ENCODE assay signal across 12 cellular contexts in genomic region chr17:73271078-73271477, GRCh38. TPM values are rescaled to one million over a fixed set of nuclear protein-coding genes. Genes with fewer than 3 reads are reported as not detected.
DNase-seq lines count a peak whose midpoint lies in the region; ATAC-seq and TF ChIP-seq lines count a peak whose summit lies in the region.
"Had no signal": no experiment of that assay in that cellular context is flagged by ENCODE, and none has a peak within 500 bp of the region (broad histone marks: within the 10 kb centered on the region; RNA-seq: fewer than 3 reads in every experiment).

No MANE protein-coding gene starts in this region.

- no peaks in the 10 kb centered on the region for H3K27me3 Mint-ChIP-seq in central memory CD8-positive, alpha-beta T cell
- peaks cover 3% of the 10 kb centered on the region for H3K27me3 Mint-ChIP-seq in activated CD4-positive, alpha-beta memory T cell treated with anti-CD3 and anti-CD28 coated beads for 36 hours

- POLR2A ChIA-PET in activated CD4-positive, alpha-beta memory T cell treated with anti-CD3 and anti-CD28 coated beads for 36 hours (lab: Charles Lee) = no interaction called here

- DNase-seq in central memory CD8-positive, alpha-beta T cell (ENCODE audit: low spot score in 2 of 2) = no peak
- DNase-seq in H4 (ENCODE audit: low spot score) (no peak), anterior cingulate cortex (lab: John Stamatoyannopoulos, UW) (no peak), ecto neural progenitor cell (ENCODE audit: low spot score) (no peak)
- DNase-seq in activated CD4-positive, alpha-beta memory T cell treated with anti-CD3 and anti-CD28 coated beads for 36 hours = no peak
- DNase-seq: activated CD4-positive, CD25-positive, alpha-beta regulatory T cell treated with anti-CD3 and anti-CD28 coated beads, Interleukin-2, amount 50 U/mL, for 72 hours; NCI-H1048; stomach had no signal

- ATAC-seq in GM21737 (IDR thresholded peaks at IDR 0.05; ENCODE audit: unreplicated experiment) = peak; percentile 83
- peak; percentile 97 for ATAC-seq in HG03520 (IDR thresholded peaks at IDR 0.05; ENCODE audit: unreplicated experiment)
- peak; percentile 43 for ATAC-seq in central memory CD8-positive, alpha-beta T cell (replicated peaks; ENCODE audit: extremely low read depth, poor library complexity, severe bottlenecking)

- H3K4me3 Mint-ChIP-seq in central memory CD8-positive, alpha-beta T cell = no peak overlapping the region
- H3K4me3 Mint-ChIP-seq in activated CD4-positive, alpha-beta memory T cell treated with anti-CD3 and anti-CD28 coated beads for 36 hours = no peak overlapping the region

- H3K4me1 Mint-ChIP-seq in central memory CD8-positive, alpha-beta T cell = no peaks in the 10 kb centered on the region
- H3K4me1 Mint-ChIP-seq in activated CD4-positive, alpha-beta memory T cell treated with anti-CD3 and anti-CD28 coated beads for 36 hours (ENCODE audit: low read depth) = no peaks in the 10 kb centered on the region

- no peaks in the 10 kb centered on the region for H3K36me3 Mint-ChIP-seq in central memory CD8-positive, alpha-beta T cell (ENCODE audit: insufficient read depth)
- H3K36me3 Mint-ChIP-seq in activated CD4-positive, alpha-beta memory T cell treated with anti-CD3 and anti-CD28 coated beads for 36 hours = no peaks in the 10 kb centered on the region

- no peaks in the 10 kb centered on the region for H3K9me3 Mint-ChIP-seq in central memory CD8-positive, alpha-beta T cell
- no peaks in the 10 kb centered on the region for H3K9me3 Mint-ChIP-seq in activated CD4-positive, alpha-beta memory T cell treated with anti-CD3 and anti-CD28 coated beads for 36 hours

- TF ChIP-seq POLR2A in GM18526 (IDR thresholded peaks at IDR 0.05; ENCODE audit: extremely low read depth, insufficient read length) = peak; percentile 24

- intact Hi-C loops in activated CD4-positive, alpha-beta memory T cell treated with anti-CD3 and anti-CD28 coated beads for 36 hours (cut with micrococcal nuclease) = no loop called here

- H3K27ac Mint-ChIP-seq in central memory CD8-positive, alpha-beta T cell (ENCODE audit: low read depth) = no peak overlapping the region
- H3K27ac Mint-ChIP-seq in activated CD4-positive, alpha-beta memory T cell treated with anti-CD3 and anti-CD28 coated beads for 36 hours = no peak overlapping the region

- CTCF ChIA-PET in activated CD4-positive, alpha-beta memory T cell treated with anti-CD3 and anti-CD28 coated beads for 36 hours (lab: Charles Lee) = interaction anchor here (1.5 kb wide), 1 partner anchor 16 kb away, joined by 4 read pairs; no protein-coding TSS in a partner anchor

RNA-seq across cellular contexts. Expression of gene CPSF4L, which starts 9.4 kb away (rescaled TPM):
- total RNA-seq in H4 (2014; rRNA removed; shearing (Covaris generic)) = not detected in 2 replicates
- total RNA-seq in activated CD4-positive, alpha-beta memory T cell treated with anti-CD3 and anti-CD28 coated beads for 36 hours = not detected
- total RNA-seq: right cardiac atrium, stomach had no signal

RNA-seq across cellular contexts. Expression of gene CDC42EP4, which starts 40.7 kb away (rescaled TPM):
- total RNA-seq in H4 (2014; rRNA removed; shearing (Covaris generic)) = 29.8 and 30.9 TPM in 2 replicates
- total RNA-seq in activated CD4-positive, alpha-beta memory T cell treated with anti-CD3 and anti-CD28 coated beads for 36 hours = 1 to 10 TPM; 1.6 to 1.7 TPM

Comparison
In these comparisons a context has a peak if more than half of its experiments do, and no peak if none do; other contexts are left out.
1. ATAC-seq: peak in every context shown above with its lines; median percentile 97 in HG03520; 83 in GM21737; 43 in central memory CD8-positive, alpha-beta T cell.
2. RNA of gene CDC42EP4, which starts 40.7 kb away (total RNA-seq): 29.8 to 30.9 TPM in H4; 1.6 to 1.7 TPM in activated CD4-positive, alpha-beta memory T cell treated with anti-CD3 and anti-CD28 coated beads for 36 hours; every median in the first group is over 10 times any median in the second.